ENCODE assay signal across 9 cellular contexts in the genomic region with DNA sequence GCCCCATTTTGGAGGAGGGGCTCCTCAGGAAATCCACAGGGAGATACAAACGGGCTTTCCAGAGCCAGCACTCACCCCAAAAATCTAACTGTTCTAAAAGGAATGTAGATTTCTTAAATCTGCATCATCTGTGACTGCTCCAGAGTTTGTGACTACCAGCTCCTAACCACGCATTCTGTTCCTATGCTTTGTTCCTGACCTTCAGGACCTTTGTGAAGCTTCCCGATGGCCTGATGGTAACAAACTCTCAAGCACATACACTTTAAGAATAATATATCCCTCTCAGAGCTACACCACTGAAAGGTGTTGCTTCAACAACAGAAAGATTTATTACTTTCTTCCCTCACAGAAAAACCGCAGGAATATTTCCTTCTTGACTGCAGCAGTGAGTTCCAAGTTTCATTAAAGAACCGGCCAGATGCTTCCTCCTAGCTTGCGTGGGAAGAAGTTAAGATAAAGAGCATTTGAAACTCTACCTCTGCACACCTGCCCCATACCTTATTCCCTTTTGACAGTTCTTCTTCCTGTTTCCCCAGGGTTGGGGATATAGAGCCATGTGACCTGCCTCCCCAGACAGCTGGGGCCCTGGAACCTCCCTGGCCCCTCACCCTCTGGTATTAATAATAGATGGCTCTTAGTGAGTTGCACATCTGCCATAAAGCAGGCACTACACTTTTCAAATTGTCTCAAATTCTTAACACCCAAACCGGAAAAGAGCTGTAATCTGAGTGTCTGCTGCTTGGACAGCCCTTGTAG. TPM values are rescaled to one million over a fixed set of nuclear protein-coding genes. Genes with fewer than 3 reads are reported as not detected.
DNase-seq lines count a peak whose midpoint lies in the region; ATAC-seq, FAIRE-seq and TF ChIP-seq lines count a peak whose summit lies in the region.
"Had no signal": no experiment of that assay in that cellular context is flagged by ENCODE, and none has a peak within 500 bp of the region (broad histone marks: within the 10 kb centered on the region; RNA-seq: fewer than 3 reads in every experiment).

No MANE protein-coding gene starts in this region.

- H3K4me3 Mint-ChIP-seq in activated T-cell treated with anti-CD3 and anti-CD28 coated beads, Interleukin-2, amount 50 U/mL, for 4 hours, result peak overlapping the region; percentile 9
- H3K4me3 Mint-ChIP-seq in type B pancreatic cell, result peak overlapping the region; percentile 63
- no peak overlapping the region for H3K4me3 Mint-ChIP-seq in progenitor cell of endocrine pancreas (ENCODE audit: low read depth)

- no peak for TF ChIP-seq EP300 in upper lobe of left lung (IDR thresholded peaks at IDR 0.05)

- no peak for ATAC-seq in activated T-cell treated with anti-CD3 and anti-CD28 coated beads, Interleukin-2, amount 50 U/mL, for 4 hours
- ATAC-seq in upper lobe of left lung (ENCODE audit: low FRiP score in 2 of 2), result no peak
- ATAC-seq in HG03469 (IDR thresholded peaks at IDR 0.05; ENCODE audit: unreplicated experiment), result no peak
- ATAC-seq: heart left ventricle had no signal

- H3K36me3 ChIP-seq in endothelial cell of umbilical vein (ENCODE audit: control insufficient read depth in 2 of 2, extremely low read depth in 1 of 2, insufficient read depth in 2 of 2, low read length in 2 of 2) (no peaks in the 10 kb centered on the region), upper lobe of left lung (no peaks in the 10 kb centered on the region)
- H3K36me3 ChIP-seq: heart left ventricle had no signal

- H3K9ac ChIP-seq in endothelial cell of umbilical vein (replicated peaks; ENCODE audit: extremely low read depth, insufficient read depth, low read length), result no peak overlapping the region

- H3K4me1 ChIP-seq in endothelial cell of umbilical vein (ENCODE audit: control insufficient read depth, extremely low read depth, insufficient read depth, low read length) (peaks cover 15% of the 10 kb centered on the region), upper lobe of left lung (peaks cover 37 to 46% (median 43%) of the 10 kb centered on the region in 4 donors)

- WGBS in upper lobe of left lung, 2 donors, result 37 to 41% methylated on average over 7 of the region's 7 CpGs

- peaks cover 99% of the 10 kb centered on the region for H3K4me1 Mint-ChIP-seq in activated T-cell treated with anti-CD3 and anti-CD28 coated beads, Interleukin-2, amount 50 U/mL, for 4 hours (ENCODE audit: low read depth)
- H3K4me1 Mint-ChIP-seq in type B pancreatic cell (ENCODE audit: unreplicated experiment) (peaks cover 76% of the 10 kb centered on the region), progenitor cell of endocrine pancreas (ENCODE audit: low read depth) (peaks cover 26% of the 10 kb centered on the region)

- H3K27ac ChIP-seq in endothelial cell of umbilical vein (ENCODE audit: insufficient read depth, low read depth, low read length), result no peak overlapping the region
- H3K27ac ChIP-seq in upper lobe of left lung, result peak overlapping the region in 1 of 4 donors; percentile 33

- TF ChIP-seq POLR2A in endothelial cell of umbilical vein (IDR thresholded peaks at IDR 0.05; ENCODE audit: low read depth, low read length), result no peak
- no peak for TF ChIP-seq POLR2A in upper lobe of left lung (IDR thresholded peaks at IDR 0.05)

- H3K27me3 Mint-ChIP-seq in activated T-cell treated with anti-CD3 and anti-CD28 coated beads, Interleukin-2, amount 50 U/mL, for 4 hours (ENCODE audit: low read depth), result no peaks in the 10 kb centered on the region
- H3K27me3 Mint-ChIP-seq in type B pancreatic cell (no peaks in the 10 kb centered on the region), progenitor cell of endocrine pancreas (peaks cover 43% of the 10 kb centered on the region)

- H2AFZ ChIP-seq in endothelial cell of umbilical vein (ENCODE audit: low read depth, low read length), result no peak overlapping the region

- H3K9me3 ChIP-seq in endothelial cell of umbilical vein (replicated peaks; ENCODE audit: control insufficient read depth, insufficient read depth, low read length), result no peaks in the 10 kb centered on the region
- no peaks in the 10 kb centered on the region for H3K9me3 ChIP-seq in upper lobe of left lung
- H3K9me3 ChIP-seq: heart left ventricle had no signal

- H3K27ac Mint-ChIP-seq in type B pancreatic cell (peak overlapping the region; percentile 76), progenitor cell of endocrine pancreas (no peak overlapping the region)

- peaks cover 9 to 10% of the 10 kb centered on the region in 2 experiments for H3K27me3 ChIP-seq in endothelial cell of umbilical vein (ENCODE audit: control insufficient read depth in 2 of 2, insufficient read depth in 2 of 2, low read length in 2 of 2)
- H3K27me3 ChIP-seq in upper lobe of left lung, result no peaks in the 10 kb centered on the region
- H3K27me3 ChIP-seq: heart left ventricle had no signal

- TF ChIP-seq CTCF in endothelial cell of umbilical vein (IDR thresholded peaks at IDR 0.05; ENCODE audit: extremely low read depth in 1 of 2, insufficient read depth in 1 of 2, low read depth in 1 of 2, low read length in 2 of 2) (no peak), type B pancreatic cell (conservative IDR thresholded peaks at IDR 0.05) (no peak), progenitor cell of endocrine pancreas (IDR thresholded peaks at IDR 0.05; ENCODE audit: unreplicated experiment) (no peak), upper lobe of left lung (IDR thresholded peaks at IDR 0.05) (no peak)

- H3K4me2 ChIP-seq in endothelial cell of umbilical vein (ENCODE audit: insufficient read depth, low read length), result no peak overlapping the region

- FAIRE-seq in endothelial cell of umbilical vein (lab: Jason Lieb, UNC), result no peak

- H3K36me3 Mint-ChIP-seq in activated T-cell treated with anti-CD3 and anti-CD28 coated beads, Interleukin-2, amount 50 U/mL, for 4 hours (ENCODE audit: insufficient read depth), result no peaks in the 10 kb centered on the region
- H3K36me3 Mint-ChIP-seq in type B pancreatic cell (no peaks in the 10 kb centered on the region), progenitor cell of endocrine pancreas (ENCODE audit: insufficient read depth) (no peaks in the 10 kb centered on the region)

- dilution Hi-C loops in endothelial cell of umbilical vein (cut with MboI; ENCODE audit: extremely low pct_ligation_motif_present, low sequenced_read_pairs), result no loop called here

- no peaks in the 10 kb centered on the region for H3K9me1 ChIP-seq in endothelial cell of umbilical vein (replicated peaks; ENCODE audit: control insufficient read depth, extremely low read depth, insufficient read depth, low read length)

- intact Hi-C loops in endothelial cell of umbilical vein (cut with micrococcal nuclease), result no loop called here

- no peak overlapping the region for H3K4me3 ChIP-seq in endothelial cell of umbilical vein (replicated peaks in 1 of 3; ENCODE audit: insufficient read depth in 1 of 3, low read depth in 1 of 3, low read length in 3 of 3)
- H3K4me3 ChIP-seq in upper lobe of left lung, result no peak overlapping the region
- H3K4me3 ChIP-seq: heart left ventricle had no signal

- no peaks in the 10 kb centered on the region for H3K9me3 Mint-ChIP-seq in activated T-cell treated with anti-CD3 and anti-CD28 coated beads, Interleukin-2, amount 50 U/mL, for 4 hours
- H3K9me3 Mint-ChIP-seq in type B pancreatic cell, result no peaks in the 10 kb centered on the region
- H3K9me3 Mint-ChIP-seq in progenitor cell of endocrine pancreas (ENCODE audit: low read depth), result no peaks in the 10 kb centered on the region

- no peaks in the 10 kb centered on the region for H3K79me2 ChIP-seq in endothelial cell of umbilical vein (ENCODE audit: control insufficient read depth, insufficient read depth, low read length)

- DNase-seq in activated T-cell treated with anti-CD3 and anti-CD28 coated beads, Interleukin-2, amount 50 U/mL, for 4 hours, result no peak
- DNase-seq in activated T-cell treated with anti-CD3 and anti-CD28 coated beads, Interleukin-2, amount 50 U/mL, for 1 hour, result no peak
- DNase-seq in NCI-H2196 (lab: John Stamatoyannopoulos, UW; ENCODE audit: unreplicated experiment) (peak; percentile 40), endothelial cell of umbilical vein (ENCODE audit: low read depth, low spot score) (peak; percentile 44), type B pancreatic cell (ENCODE audit: extremely low spot score, unreplicated experiment) (no peak), progenitor cell of endocrine pancreas (ENCODE audit: low spot score, unreplicated experiment) (no peak), upper lobe of left lung (no peak)
- DNase-seq: heart left ventricle had no signal

- POLR2A ChIA-PET in endothelial cell of umbilical vein (lab: Charles Lee), result no interaction called here

- CTCF ChIA-PET in endothelial cell of umbilical vein (lab: Charles Lee), result interaction anchor here (1.3 to 1.9 kb wide), 2 partner anchors 13 to 200 kb away, joined by 9 to 11 read pairs; no protein-coding TSS in a partner anchor

- no peaks in the 10 kb centered on the region for H4K20me1 ChIP-seq in endothelial cell of umbilical vein (replicated peaks; ENCODE audit: control insufficient read depth, extremely low read depth, insufficient read depth, low read length)

- no TSS peak for BruUV-seq in endothelial cell of umbilical vein (replicated peaks; lab: Mats Ljungman, UMichigan)

TF ChIP-seq in endothelial cell of umbilical vein, 7 proteins besides CTCF, POLR2A, EP300 and RAD21 (continues in another document):
- no peak for TF ChIP-seq FOS (IDR thresholded peaks at IDR 0.05; ENCODE audit: borderline replicate concordance, insufficient read depth, low read length)
- no peak for TF ChIP-seq EZH2 (IDR thresholded peaks at IDR 0.05; ENCODE audit: borderline replicate concordance, low read depth, low read length, severe bottlenecking)
- no peak for TF ChIP-seq GATA2 (IDR thresholded peaks at IDR 0.05; ENCODE audit: insufficient read depth, insufficient read length, low read depth, low read length)
- no peak for TF ChIP-seq JUN (IDR thresholded peaks at IDR 0.05; ENCODE audit: borderline replicate concordance, insufficient read depth, insufficient read length, low read depth)
- TF ChIP-seq POLR2AphosphoS5 (IDR thresholded peaks at IDR 0.05; ENCODE audit: insufficient read depth, low read depth, low read length), result no peak
- TF ChIP-seq MYC (IDR thresholded peaks at IDR 0.05; ENCODE audit: low read depth, low read length), result no peak

RNA-seq across cellular contexts. Expression of a gene that starts 40.2 kb away (rescaled TPM):
- total RNA-seq in activated T-cell treated with anti-CD3 and anti-CD28 coated beads, Interleukin-2, amount 50 U/mL, for 4 hours, result 10 to 100 TPM; 57.1 to 60.0 (median 58.2) TPM
- 30.8 and 32.0 TPM in 2 replicates for total RNA-seq in endothelial cell of umbilical vein
- 11.1 and 13.3 TPM in 2 replicates for polyA plus RNA-seq in endothelial cell of umbilical vein
- polyA plus RNA-seq in endothelial cell of umbilical vein (2011; cell fraction: cytosol; rRNA removed), result 13.3 and 13.4 TPM in 2 replicates
- 32.8 and 41.2 TPM in 2 replicates for polyA plus RNA-seq in endothelial cell of umbilical vein (2011; cell fraction: nucleus; rRNA removed)
- 14.7 and 21.6 TPM in 2 replicates for polyA plus RNA-seq in endothelial cell of umbilical vein (2012)
- 40.5 and 42.8 TPM in 2 replicates for polyA minus RNA-seq in endothelial cell of umbilical vein
- polyA minus RNA-seq in endothelial cell of umbilical vein (2011; cell fraction: cytosol; rRNA and poly(A)+ RNA removed), result 19.7 TPM
- 37.8 and 48.9 TPM in 2 replicates for polyA minus RNA-seq in endothelial cell of umbilical vein (2011; cell fraction: nucleus; rRNA and poly(A)+ RNA removed)
- 93.6 and 117 TPM in 2 replicates for total RNA-seq in type B pancreatic cell (ENCODE audit: low replicate concordance)
- total RNA-seq in progenitor cell of endocrine pancreas, result 75.7 and 79.1 TPM in 2 replicates
- total RNA-seq in upper lobe of left lung, result 10 to 100 TPM; 42.7 to 96.9 (median 62.0) TPM

Comparison
In these comparisons a context has a peak if more than half of its experiments do, and no peak if none do; other contexts are left out.
1. DNase-seq: peak in NCI-H2196 (single experiment) and endothelial cell of umbilical vein (single experiment); none in activated T-cell treated with anti-CD3 and anti-CD28 coated beads, Interleukin-2, amount 50 U/mL, for 4 hours (single experiment), activated T-cell treated with anti-CD3 and anti-CD28 coated beads, Interleukin-2, amount 50 U/mL, for 1 hour (single experiment), type B pancreatic cell (single experiment), progenitor cell of endocrine pancreas (single experiment) and upper lobe of left lung (0 of 2).